14 cellular contexts compared by ENCODE assay signal in the genomic region with DNA sequence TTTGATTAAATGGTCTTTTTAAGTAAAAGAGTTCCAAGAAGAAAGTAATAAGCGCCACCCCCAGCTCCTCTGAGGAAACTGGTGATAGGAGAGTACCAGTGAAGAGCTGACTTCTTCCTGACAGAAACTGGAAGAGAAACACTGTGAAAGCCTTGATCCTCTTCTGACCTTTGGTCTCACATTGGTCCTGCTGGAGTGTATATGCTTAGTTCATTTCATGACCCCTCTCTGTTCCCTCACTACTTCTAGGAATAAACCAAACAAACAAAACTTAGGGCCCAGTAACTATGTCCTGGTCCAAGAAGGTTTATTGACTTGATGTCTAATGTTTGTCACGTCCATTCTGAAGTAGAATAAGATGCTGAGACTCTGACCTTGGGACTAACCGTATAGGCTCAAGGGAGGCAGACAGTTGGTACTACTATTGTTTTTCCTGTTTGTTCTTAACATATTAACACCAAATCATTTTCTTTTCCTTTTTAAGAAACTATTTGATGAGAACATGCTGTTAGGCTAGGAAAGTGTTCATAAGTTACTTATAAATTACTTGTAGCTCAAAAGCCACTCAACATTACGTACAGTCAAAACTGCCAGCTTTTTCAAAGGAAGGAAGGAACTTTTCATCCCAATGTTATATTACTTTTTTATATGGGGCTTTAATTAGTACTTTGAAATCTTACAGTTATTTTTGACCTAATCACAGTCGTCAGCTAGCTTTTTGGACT. TPM values are rescaled to one million over a fixed set of nuclear protein-coding genes. Genes with fewer than 3 reads are reported as not detected.
A peak's percentile ranks its signal among the peaks of the same experiment; 100 is the strongest.
DNase-seq lines count a peak whose midpoint lies in the region; ATAC-seq and TF ChIP-seq lines count a peak whose summit lies in the region.
"Had no signal": no experiment of that assay in that cellular context is flagged by ENCODE, and none has a peak within 500 bp of the region (broad histone marks: within the 10 kb centered on the region; RNA-seq: fewer than 3 reads in every experiment).

No MANE protein-coding gene starts in this region.

- H3K36me3 Mint-ChIP-seq in CD4-positive, alpha-beta T cell (ENCODE audit: low read depth) = peaks cover 94% of the 10 kb centered on the region
- peaks cover 48% of the 10 kb centered on the region for H3K36me3 Mint-ChIP-seq in activated naive CD8-positive, alpha-beta T cell treated with anti-CD3 and anti-CD28 coated beads for 36 hours

- no peak overlapping the region for H3K4me3 Mint-ChIP-seq in CD4-positive, alpha-beta T cell
- H3K4me3 Mint-ChIP-seq in activated naive CD8-positive, alpha-beta T cell treated with anti-CD3 and anti-CD28 coated beads for 36 hours = no peak overlapping the region

- no peak for TF ChIP-seq CTCF in CD4-positive, alpha-beta T cell (IDR thresholded peaks at IDR 0.05)
- no peak for TF ChIP-seq CTCF in tibial artery (IDR thresholded peaks at IDR 0.05)

- POLR2A ChIA-PET in CD4-positive, alpha-beta T cell (lab: Charles Lee) = interaction anchor here (1.9 kb wide), 1 partner anchor 58 kb away, joined by 12 read pairs; a partner anchor contains a TSS

- H3K27me3 Mint-ChIP-seq in CD4-positive, alpha-beta T cell = no peaks in the 10 kb centered on the region
- no peaks in the 10 kb centered on the region for H3K27me3 Mint-ChIP-seq in activated naive CD8-positive, alpha-beta T cell treated with anti-CD3 and anti-CD28 coated beads for 36 hours

- intact Hi-C loops in CD4-positive, alpha-beta T cell (cut with DNase I, micrococcal nuclease) = loop anchor here (5.0 kb wide), 3 partner anchors 70 to 440 kb away; a partner anchor contains a TSS
- intact Hi-C loops in tibial artery (cut with DNase I; ENCODE audit: low total_unique reads) = no loop called here

- no peak for ATAC-seq in CD4-positive, alpha-beta T cell (ENCODE audit: poor library complexity)
- ATAC-seq in GM19043 (IDR thresholded peaks at IDR 0.05; ENCODE audit: low read depth, unreplicated experiment) = peak; percentile 44
- ATAC-seq in HG02943 (IDR thresholded peaks at IDR 0.05; ENCODE audit: low read depth, unreplicated experiment) = peak; percentile 61

- no peak overlapping the region for H3K27ac ChIP-seq in CD4-positive, alpha-beta T cell (ENCODE audit: low read depth, low read length)
- no peak overlapping the region for H3K27ac ChIP-seq in tibial artery

- peaks cover 40% of the 10 kb centered on the region for H3K4me1 Mint-ChIP-seq in CD4-positive, alpha-beta T cell (ENCODE audit: low read depth)
- peaks cover 35% of the 10 kb centered on the region for H3K4me1 Mint-ChIP-seq in activated naive CD8-positive, alpha-beta T cell treated with anti-CD3 and anti-CD28 coated beads for 36 hours

- no peaks in the 10 kb centered on the region for H3K9me3 ChIP-seq in CD4-positive, alpha-beta T cell (ENCODE audit: control insufficient read depth, low read length)
- H3K9me3 ChIP-seq in tibial artery = no peaks in the 10 kb centered on the region
- H3K9me3 ChIP-seq: BLaER1 treated with 17β-estradiol and CSF1 and Interleukin-3, amounts not matched to agents 10 nM and 100 nM; sigmoid colon had no signal

- H3K9me3 Mint-ChIP-seq in CD4-positive, alpha-beta T cell = no peaks in the 10 kb centered on the region
- H3K9me3 Mint-ChIP-seq in activated naive CD8-positive, alpha-beta T cell treated with anti-CD3 and anti-CD28 coated beads for 36 hours = no peaks in the 10 kb centered on the region

- peaks cover 0 to 15% (median 2%) of the 10 kb centered on the region in 4 donors for H3K4me1 ChIP-seq in tibial artery

- H3K27ac Mint-ChIP-seq in CD4-positive, alpha-beta T cell = peak overlapping the region; percentile 89
- peak overlapping the region; percentile 86 for H3K27ac Mint-ChIP-seq in activated naive CD8-positive, alpha-beta T cell treated with anti-CD3 and anti-CD28 coated beads for 36 hours

- CTCF ChIA-PET in CD4-positive, alpha-beta T cell (lab: Charles Lee) = interaction anchor here (0.9 kb wide), 1 partner anchor 14 kb away, joined by 3 read pairs; no protein-coding TSS in a partner anchor

- no peak for DNase-seq in CD4-positive, alpha-beta T cell
- DNase-seq in activated naive CD8-positive, alpha-beta T cell treated with anti-CD3 and anti-CD28 coated beads for 36 hours = no peak
- no peak for DNase-seq in pons (ENCODE audit: low spot score)
- DNase-seq in tibial artery = no peak
- DNase-seq in NCI-H187 treated with DMSO at 0.1 percent for 48 hours (lab: John Stamatoyannopoulos, UW) = no peak
- no peak for DNase-seq in NCI-H1105 treated with DMSO at 0.1 percent for 48 hours (lab: John Stamatoyannopoulos, UW)
- DNase-seq: activated T-cell treated with anti-CD3 and anti-CD28 coated beads, Interleukin-2, amount 50 U/mL, for 48 hours; foreskin fibroblast; NCI-H69; sigmoid colon; SW 1271 had no signal

- H3K27me3 ChIP-seq in CD4-positive, alpha-beta T cell (ENCODE audit: control insufficient read depth, insufficient read depth, low read length) = no peaks in the 10 kb centered on the region
- H3K27me3 ChIP-seq in tibial artery = no peaks in the 10 kb centered on the region
- H3K27me3 ChIP-seq: BLaER1 treated with 17β-estradiol and CSF1 and Interleukin-3, amounts not matched to agents 10 nM and 100 nM; sigmoid colon had no signal

- H3K4me3 ChIP-seq in tibial artery = no peak overlapping the region

- H3K36me3 ChIP-seq in tibial artery = peaks cover 43 to 71% (median 52%) of the 10 kb centered on the region in 3 donors

RNA-seq across cellular contexts. Expression of a gene that starts 57.9 kb away (rescaled TPM):
- total RNA-seq in CD4-positive, alpha-beta T cell = 100 to 1,000 TPM; 106 to 107 TPM
- 10 to 100 TPM; 52.8 to 52.9 TPM for total RNA-seq in activated naive CD8-positive, alpha-beta T cell treated with anti-CD3 and anti-CD28 coated beads for 36 hours

RNA-seq across cellular contexts. Expression of a gene that starts 58.1 kb away (rescaled TPM):
- 1 to 10 TPM; 5.0 to 8.8 TPM for total RNA-seq in CD4-positive, alpha-beta T cell
- 1 to 10 TPM; 1.2 to 1.4 TPM for total RNA-seq in activated naive CD8-positive, alpha-beta T cell treated with anti-CD3 and anti-CD28 coated beads for 36 hours
